Comparison of ENCODE assay signal across 18 cellular contexts in the genomic region with DNA sequence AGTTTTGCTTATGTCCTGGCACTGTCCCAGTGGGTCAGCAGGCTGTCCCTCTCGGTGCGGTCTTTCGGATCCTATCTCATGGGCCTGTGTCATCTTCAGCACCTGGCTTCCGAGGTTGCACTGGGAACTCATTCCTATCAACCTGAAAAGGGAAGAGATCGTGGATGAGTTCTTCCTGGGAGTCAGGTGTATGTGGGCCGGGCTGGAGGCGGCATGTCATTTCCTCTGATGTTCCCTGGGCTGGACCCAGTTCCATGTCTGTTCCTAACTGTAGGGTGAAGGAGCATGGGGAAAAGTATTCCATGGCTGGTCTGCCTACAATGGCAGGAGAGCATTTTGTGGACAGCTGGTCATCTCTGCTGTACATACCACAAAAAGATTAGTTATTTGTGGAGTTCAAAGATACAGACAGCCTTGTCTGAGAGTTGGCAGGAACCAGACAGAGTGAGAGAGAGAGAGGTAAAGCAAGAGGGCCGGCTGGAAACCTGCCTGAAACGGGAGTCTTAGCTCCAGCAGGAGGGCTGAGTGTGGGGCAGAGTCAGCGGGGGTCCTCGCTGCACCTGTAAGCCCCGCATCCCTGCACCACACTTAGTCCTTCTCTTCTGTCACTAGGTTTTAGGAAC. TPM values are rescaled to one million over a fixed set of nuclear protein-coding genes. Genes with fewer than 3 reads are reported as not detected.
DNase-seq lines count a peak whose midpoint lies in the region; ATAC-seq lines count a peak whose summit lies in the region.
"Had no signal": no experiment of that assay in that cellular context is flagged by ENCODE, and none has a peak within 500 bp of the region (broad histone marks: within the 10 kb centered on the region; RNA-seq: fewer than 3 reads in every experiment).

No MANE protein-coding gene starts in this region.

- H3K27me3 ChIP-seq in right cardiac atrium (ENCODE audit: control insufficient read depth, insufficient read depth) = no peaks in the 10 kb centered on the region

- no peaks in the 10 kb centered on the region for H3K9me3 ChIP-seq in right cardiac atrium (ENCODE audit: control insufficient read depth, low read length)

- H3K4me1 ChIP-seq in right cardiac atrium (ENCODE audit: control insufficient read depth, insufficient read depth, low read length) = no peaks in the 10 kb centered on the region

- H3K4me3 ChIP-seq in right cardiac atrium (ENCODE audit: low read length) = no peak overlapping the region
- H3K4me3 ChIP-seq: K562 had no signal

- 73% methylated on average over 12 of the region's 12 CpGs for WGBS in right cardiac atrium

- H3K4me3 Mint-ChIP-seq in stimulated activated effector memory CD8-positive, alpha-beta T cell treated with anti-CD3 and anti-CD28 coated beads, Interleukin-12 subunit alpha, Interleukin-12 subunit beta, amount 100 ng/mL, for 72 hours = no peak overlapping the region
- H3K4me3 Mint-ChIP-seq in stimulated activated naive CD8-positive, alpha-beta T cell treated with anti-CD3 and anti-CD28 coated beads, Interleukin-15, amount 100 ng/mL, for 72 hours = no peak overlapping the region

- H3K9me3 Mint-ChIP-seq in stimulated activated effector memory CD8-positive, alpha-beta T cell treated with anti-CD3 and anti-CD28 coated beads, Interleukin-12 subunit alpha, Interleukin-12 subunit beta, amount 100 ng/mL, for 72 hours = peaks cover 4% of the 10 kb centered on the region
- peaks cover 6 to 22% of the 10 kb centered on the region in 2 donors for H3K9me3 Mint-ChIP-seq in stimulated activated naive CD8-positive, alpha-beta T cell treated with anti-CD3 and anti-CD28 coated beads, Interleukin-15, amount 100 ng/mL, for 72 hours

- DNase-seq in Right ventricle myocardium inferior (ENCODE audit: missing footprints) (no peak), cardiac septum (ENCODE audit: low spot score) (no peak), cerebellar cortex (ENCODE audit: low spot score) (peak; percentile 3), right cardiac atrium (peak in 1 of 3 donors; percentile 49), superior temporal gyrus (ENCODE audit: extremely low spot score) (no peak), GOT3 (lab: John Stamatoyannopoulos, UW) (no peak)
- DNase-seq in stimulated activated effector memory CD8-positive, alpha-beta T cell treated with anti-CD3 and anti-CD28 coated beads, Interleukin-12 subunit alpha, Interleukin-12 subunit beta, amount 100 ng/mL, for 72 hours (ENCODE audit: low spot score in 2 of 2) = no peak
- no peak for DNase-seq in stimulated activated naive CD8-positive, alpha-beta T cell treated with anti-CD3 and anti-CD28 coated beads, Interleukin-15, amount 100 ng/mL, for 72 hours
- DNase-seq: AML-193, DMS79, HCEC 1CT, NCI-H1092 treated with DMSO at 0.1 percent for 48 hours, NCI-H1694, SHP77 had no signal

- H3K27ac Mint-ChIP-seq in stimulated activated effector memory CD8-positive, alpha-beta T cell treated with anti-CD3 and anti-CD28 coated beads, Interleukin-12 subunit alpha, Interleukin-12 subunit beta, amount 100 ng/mL, for 72 hours = peak overlapping the region; percentile 81
- H3K27ac Mint-ChIP-seq in stimulated activated naive CD8-positive, alpha-beta T cell treated with anti-CD3 and anti-CD28 coated beads, Interleukin-15, amount 100 ng/mL, for 72 hours = no peak overlapping the region

- peaks cover 29% of the 10 kb centered on the region for H3K36me3 Mint-ChIP-seq in stimulated activated effector memory CD8-positive, alpha-beta T cell treated with anti-CD3 and anti-CD28 coated beads, Interleukin-12 subunit alpha, Interleukin-12 subunit beta, amount 100 ng/mL, for 72 hours

- H3K27me3 Mint-ChIP-seq in stimulated activated naive CD8-positive, alpha-beta T cell treated with anti-CD3 and anti-CD28 coated beads, Interleukin-15, amount 100 ng/mL, for 72 hours = no peaks in the 10 kb centered on the region

- intact Hi-C loops in Right ventricle myocardium inferior (cut with DNase I) (no loop called here), cardiac septum (cut with DNase I) (no loop called here), right cardiac atrium (cut with DNase I) (loop anchor here in 1 of 4 donors (10.0 kb wide), 1 partner anchor 495 kb away; no protein-coding TSS in a partner anchor)

- ATAC-seq in Right ventricle myocardium inferior = peak; percentile 63
- peak; percentile 40 to 52 for ATAC-seq in right cardiac atrium
- no peak for ATAC-seq in stimulated activated effector memory CD8-positive, alpha-beta T cell treated with anti-CD3 and anti-CD28 coated beads, Interleukin-12 subunit alpha, Interleukin-12 subunit beta, amount 100 ng/mL, for 72 hours
- ATAC-seq in stimulated activated naive CD8-positive, alpha-beta T cell treated with anti-CD3 and anti-CD28 coated beads, Interleukin-15, amount 100 ng/mL, for 72 hours = no peak
- ATAC-seq: K562 had no signal

- H3K27ac ChIP-seq in right cardiac atrium (ENCODE audit: low read length) = no peak overlapping the region
- H3K27ac ChIP-seq: 22Rv1, C4-2B had no signal

- no peaks in the 10 kb centered on the region for H3K4me1 Mint-ChIP-seq in stimulated activated effector memory CD8-positive, alpha-beta T cell treated with anti-CD3 and anti-CD28 coated beads, Interleukin-12 subunit alpha, Interleukin-12 subunit beta, amount 100 ng/mL, for 72 hours
- no peaks in the 10 kb centered on the region for H3K4me1 Mint-ChIP-seq in stimulated activated naive CD8-positive, alpha-beta T cell treated with anti-CD3 and anti-CD28 coated beads, Interleukin-15, amount 100 ng/mL, for 72 hours

RNA-seq across cellular contexts. Expression of a gene that starts 25.2 kb away (rescaled TPM):
- total RNA-seq in Right ventricle myocardium inferior (0.22 TPM), cardiac septum (0.35 TPM), right cardiac atrium (1 to 10 TPM in 3 of 4 donors, under 1 TPM in 1; 0.62 to 5.1 (median 2.0) TPM)
- 1.5 TPM for polyA plus RNA-seq in right cardiac atrium
- total RNA-seq: K562, NCI-H460 had no signal
- polyA plus RNA-seq: K562 had no signal

Comparison
In these comparisons a context has a peak if more than half of its experiments do, and no peak if none do; other contexts are left out.
1. ATAC-seq: peak in Right ventricle myocardium inferior (single experiment) and right cardiac atrium (2 of 2); none in stimulated activated effector memory CD8-positive, alpha-beta T cell treated with anti-CD3 and anti-CD28 coated beads, Interleukin-12 subunit alpha, Interleukin-12 subunit beta, amount 100 ng/mL, for 72 hours (single experiment) and stimulated activated naive CD8-positive, alpha-beta T cell treated with anti-CD3 and anti-CD28 coated beads, Interleukin-15, amount 100 ng/mL, for 72 hours (single experiment).